In genomic region chr2:27378096-27378808, GRCh38 we compare ENCODE assay signal across 10 cellular contexts.
DNase-seq lines count a peak whose midpoint lies in the region; FAIRE-seq and TF ChIP-seq lines count a peak whose summit lies in the region.
"Had no signal": no experiment of that assay in that cellular context is flagged by ENCODE, and none has a peak within 500 bp of the region (broad histone marks: within the 10 kb centered on the region; RNA-seq: fewer than 3 reads in every experiment).

No MANE protein-coding gene starts in this region.

- no peaks in the 10 kb centered on the region for H3K27me3 Mint-ChIP-seq in nephron (ENCODE audit: low read depth)

- TF ChIP-seq CTCF in HL-60 (IDR thresholded peaks at IDR 0.05; ENCODE audit: insufficient read depth, low read length) (peak; percentile 3), nephron (IDR thresholded peaks at IDR 0.05; ENCODE audit: unreplicated experiment in 3 of 3) (no peak)

- H3K27me3 ChIP-seq in HL-60 (ENCODE audit: insufficient read depth, poor library complexity, severe bottlenecking): no peaks in the 10 kb centered on the region
- H3K27me3 ChIP-seq: esophagus squamous epithelium had no signal

- no peaks in the 10 kb centered on the region for H3K9me3 Mint-ChIP-seq in nephron

- DNase-seq in D341Med (ENCODE audit: low spot score) (peak; percentile 46), HL-60 (ENCODE audit: low read depth in 1 of 2, low spot score in 1 of 2) (peak in 1 of 2 experiments; percentile 30), astrocyte of the hippocampus (ENCODE audit: low read depth, low spot score) (peak; percentile 34), RCC 7860 (ENCODE audit: low spot score) (no peak), HTR-8/SVneo (ENCODE audit: insufficient read length, low spot score) (no peak), GDM1 (lab: John Stamatoyannopoulos, UW) (no peak), NCI-H748 treated with DMSO at 0.1 percent for 48 hours (lab: John Stamatoyannopoulos, UW) (no peak)
- DNase-seq: activated CD4-positive, alpha-beta T cell treated with anti-CD3 and anti-CD28 coated beads, Interleukin-2, amount 50 U/mL, for 48 hours; esophagus squamous epithelium had no signal

- H3K27ac ChIP-seq in HL-60 (replicated peaks): no peak overlapping the region

- H3K36me3 Mint-ChIP-seq in nephron (ENCODE audit: low read depth): peaks cover 54% of the 10 kb centered on the region

- peaks cover 25% of the 10 kb centered on the region for H3K4me1 Mint-ChIP-seq in nephron

- FAIRE-seq in RCC 7860 (lab: Jason Lieb, UNC) (no peak), HTR-8/SVneo (lab: Jason Lieb, UNC) (no peak)

- peak overlapping the region in 2 of 3 experiments; percentile 71 to 79 for H3K27ac Mint-ChIP-seq in nephron

- H3K4me3 Mint-ChIP-seq in nephron: peak overlapping the region; percentile 48 to 93 (median 90)

- no peak overlapping the region for H3K4me3 ChIP-seq in HL-60 (replicated peaks; ENCODE audit: insufficient read depth, low read length)
- H3K4me3 ChIP-seq: esophagus squamous epithelium had no signal

Comparison
In these comparisons a context has a peak if more than half of its experiments do, and no peak if none do; other contexts are left out.
1. DNase-seq: peak in D341Med (single experiment) and astrocyte of the hippocampus (single experiment); none in RCC 7860 (single experiment), HTR-8/SVneo (single experiment), GDM1 (single experiment) and NCI-H748 treated with DMSO at 0.1 percent for 48 hours (single experiment).